Comparison of ENCODE assay signal across 12 cellular contexts in the genomic region with DNA sequence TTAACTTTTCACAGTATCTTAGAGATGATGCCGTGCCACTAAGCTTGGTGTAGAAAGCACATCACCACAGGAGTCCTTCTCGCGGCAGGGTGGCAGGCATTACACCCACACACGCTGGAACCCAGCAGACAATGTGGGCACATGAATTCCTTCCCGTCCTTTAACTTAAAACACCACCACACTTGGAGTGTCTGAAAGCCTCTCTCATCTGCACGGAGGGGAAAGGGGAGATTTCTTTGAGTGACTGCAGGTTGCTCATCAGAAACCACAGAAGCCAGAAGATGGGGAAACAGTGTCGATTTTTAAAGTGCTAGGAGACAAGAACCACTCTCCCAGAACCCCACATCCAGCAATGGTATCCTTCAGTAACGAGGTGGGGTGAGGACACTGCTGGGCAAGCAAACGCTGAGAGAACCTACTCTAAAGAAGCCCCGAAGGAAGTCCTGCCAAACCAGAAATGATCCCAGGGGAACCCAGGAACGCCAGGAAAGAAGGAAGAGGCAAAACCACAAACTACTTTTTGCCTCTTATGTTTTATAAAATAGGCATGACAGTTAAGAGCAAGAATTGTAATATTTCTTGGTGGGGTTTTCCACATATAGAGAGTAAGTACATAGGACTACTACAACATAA.
DNase-seq lines count a peak whose midpoint lies in the region; ATAC-seq and TF ChIP-seq lines count a peak whose summit lies in the region.
"Had no signal": no experiment of that assay in that cellular context is flagged by ENCODE, and none has a peak within 500 bp of the region (broad histone marks: within the 10 kb centered on the region; RNA-seq: fewer than 3 reads in every experiment).

No MANE protein-coding gene starts in this region.

- H3K4me3 Mint-ChIP-seq in activated T-helper 2 cell treated with anti-CD3 and anti-CD28 coated beads, Interferon-gamma antibody, Interleukin-2, Interleukin-4, amounts not matched to agents 10 μg/mL and 5 μg/mL and 100 μg/mL, durations not matched to agents 14 hours and 24 hours and 36 hours (ENCODE audit: low read depth), result peak overlapping the region; percentile 50
- H3K4me3 Mint-ChIP-seq in nephron progenitor cell, result no peak overlapping the region
- H3K4me3 Mint-ChIP-seq: activated CD4-positive, alpha-beta T cell treated with anti-CD3 and anti-CD28 coated beads for 36 hours had no signal

- no peaks in the 10 kb centered on the region for H3K36me3 ChIP-seq in WERI-Rb-1
- H3K36me3 ChIP-seq: upper lobe of right lung had no signal

- no peak overlapping the region for H3K4me3 ChIP-seq in WERI-Rb-1 (ENCODE audit: low read depth, low read length)
- H3K4me3 ChIP-seq: upper lobe of right lung had no signal

- no peak for ATAC-seq in HG02981 (IDR thresholded peaks at IDR 0.05; ENCODE audit: unreplicated experiment)
- ATAC-seq: activated CD4-positive, alpha-beta T cell treated with anti-CD3 and anti-CD28 coated beads for 36 hours; Panc1; upper lobe of right lung had no signal

- H3K27me3 ChIP-seq in WERI-Rb-1 (ENCODE audit: insufficient read depth, low read depth, severe bottlenecking), result no peaks in the 10 kb centered on the region
- H3K27me3 ChIP-seq: upper lobe of right lung had no signal

- no peak overlapping the region for H3K27ac ChIP-seq in WERI-Rb-1
- H3K27ac ChIP-seq: upper lobe of right lung had no signal

- peaks cover 75% of the 10 kb centered on the region for H3K4me1 Mint-ChIP-seq in activated T-helper 2 cell treated with anti-CD3 and anti-CD28 coated beads, Interferon-gamma antibody, Interleukin-2, Interleukin-4, amounts not matched to agents 10 μg/mL and 5 μg/mL and 100 μg/mL, durations not matched to agents 14 hours and 24 hours and 36 hours (ENCODE audit: low read depth)
- H3K4me1 Mint-ChIP-seq in nephron progenitor cell, result peaks cover 31% of the 10 kb centered on the region

- H3K27me3 Mint-ChIP-seq in activated T-helper 2 cell treated with anti-CD3 and anti-CD28 coated beads, Interferon-gamma antibody, Interleukin-2, Interleukin-4, amounts not matched to agents 10 μg/mL and 5 μg/mL and 100 μg/mL, durations not matched to agents 14 hours and 24 hours and 36 hours (ENCODE audit: low read depth), result peaks cover 39% of the 10 kb centered on the region
- peaks cover 6% of the 10 kb centered on the region for H3K27me3 Mint-ChIP-seq in nephron progenitor cell (ENCODE audit: low read depth, poor library complexity)

- DNase-seq in DMS79 treated with DMSO at 0.1 percent for 48 hours (lab: John Stamatoyannopoulos, UW) (peak; percentile 79), LHCN-M2 (ENCODE audit: low read depth) (peak; percentile 92), nephron progenitor cell (no peak), WERI-Rb-1 (no peak)
- DNase-seq in activated T-helper 2 cell treated with anti-CD3 and anti-CD28 coated beads, Interferon-gamma antibody, Interleukin-2, Interleukin-4, amounts not matched to agents 10 μg/mL and 5 μg/mL and 100 μg/mL, durations not matched to agents 14 hours and 24 hours and 36 hours (ENCODE audit: low spot score), result no peak
- DNase-seq in stimulated activated CD4-positive, alpha-beta T cell treated with anti-CD3 and anti-CD28 coated beads, Interleukin-1b, Interleukin-23, amount 100 ng/mL, for 48 hours, result no peak
- DNase-seq: activated CD4-positive, alpha-beta T cell treated with anti-CD3 and anti-CD28 coated beads for 36 hours; amniotic stem cell; DMS 273 treated with DMSO at 0.1 percent for 48 hours; upper lobe of right lung had no signal

- H3K36me3 Mint-ChIP-seq in activated T-helper 2 cell treated with anti-CD3 and anti-CD28 coated beads, Interferon-gamma antibody, Interleukin-2, Interleukin-4, amounts not matched to agents 10 μg/mL and 5 μg/mL and 100 μg/mL, durations not matched to agents 14 hours and 24 hours and 36 hours (ENCODE audit: low read depth), result peaks cover 48% of the 10 kb centered on the region
- H3K36me3 Mint-ChIP-seq in nephron progenitor cell (ENCODE audit: low read depth), result peaks cover 5% of the 10 kb centered on the region

- no peaks in the 10 kb centered on the region for H3K9me3 ChIP-seq in WERI-Rb-1 (ENCODE audit: severe bottlenecking)
- H3K9me3 ChIP-seq: upper lobe of right lung had no signal

- no peak overlapping the region for H3K27ac Mint-ChIP-seq in activated T-helper 2 cell treated with anti-CD3 and anti-CD28 coated beads, Interferon-gamma antibody, Interleukin-2, Interleukin-4, amounts not matched to agents 10 μg/mL and 5 μg/mL and 100 μg/mL, durations not matched to agents 14 hours and 24 hours and 36 hours
- H3K27ac Mint-ChIP-seq in nephron progenitor cell, result peak overlapping the region; percentile 3
- H3K27ac Mint-ChIP-seq: activated CD4-positive, alpha-beta T cell treated with anti-CD3 and anti-CD28 coated beads for 36 hours had no signal

- intact Hi-C loops in activated T-helper 2 cell treated with anti-CD3 and anti-CD28 coated beads, Interferon-gamma antibody, Interleukin-2, Interleukin-4, amounts not matched to agents 10 μg/mL and 5 μg/mL and 100 μg/mL, durations not matched to agents 14 hours and 24 hours and 36 hours (cut with micrococcal nuclease), result loop anchor here (5.0 to 10.0 kb wide), 4 partner anchors 113 to 390 kb away; partner anchors contain the start of gene SNX8

- H3K9me3 Mint-ChIP-seq in activated T-helper 2 cell treated with anti-CD3 and anti-CD28 coated beads, Interferon-gamma antibody, Interleukin-2, Interleukin-4, amounts not matched to agents 10 μg/mL and 5 μg/mL and 100 μg/mL, durations not matched to agents 14 hours and 24 hours and 36 hours, result no peaks in the 10 kb centered on the region
- no peaks in the 10 kb centered on the region for H3K9me3 Mint-ChIP-seq in nephron progenitor cell

- TF ChIP-seq CTCF in nephron progenitor cell (IDR thresholded peaks at IDR 0.05) (no peak), WERI-Rb-1 (IDR thresholded peaks at IDR 0.05; ENCODE audit: low read depth, low read length) (no peak)

Comparison
In these comparisons a context has a peak if more than half of its experiments do, and no peak if none do; other contexts are left out.
1. DNase-seq: peak in DMS79 treated with DMSO at 0.1 percent for 48 hours (single experiment) and LHCN-M2 (single experiment); none in activated T-helper 2 cell treated with anti-CD3 and anti-CD28 coated beads, Interferon-gamma antibody, Interleukin-2, Interleukin-4, amounts not matched to agents 10 μg/mL and 5 μg/mL and 100 μg/mL, durations not matched to agents 14 hours and 24 hours and 36 hours (single experiment), nephron progenitor cell (single experiment), WERI-Rb-1 (single experiment) and stimulated activated CD4-positive, alpha-beta T cell treated with anti-CD3 and anti-CD28 coated beads, Interleukin-1b, Interleukin-23, amount 100 ng/mL, for 48 hours (single experiment).